1 cellular context compared by ENCODE assay signal in genomic region chr13:113105032-113105993, GRCh38.
TF ChIP-seq lines count a peak whose summit lies in the region.

F7 (plus strand) TSS chr13:113105791; CDS start chr13:113105842, 51 bp downstream.

TF ChIP-seq in HepG2, 621 proteins besides CTCF, POLR2A, EP300 and RAD21 (continued from another document and continues in another):
- TF ChIP-seq, protein P1, sequence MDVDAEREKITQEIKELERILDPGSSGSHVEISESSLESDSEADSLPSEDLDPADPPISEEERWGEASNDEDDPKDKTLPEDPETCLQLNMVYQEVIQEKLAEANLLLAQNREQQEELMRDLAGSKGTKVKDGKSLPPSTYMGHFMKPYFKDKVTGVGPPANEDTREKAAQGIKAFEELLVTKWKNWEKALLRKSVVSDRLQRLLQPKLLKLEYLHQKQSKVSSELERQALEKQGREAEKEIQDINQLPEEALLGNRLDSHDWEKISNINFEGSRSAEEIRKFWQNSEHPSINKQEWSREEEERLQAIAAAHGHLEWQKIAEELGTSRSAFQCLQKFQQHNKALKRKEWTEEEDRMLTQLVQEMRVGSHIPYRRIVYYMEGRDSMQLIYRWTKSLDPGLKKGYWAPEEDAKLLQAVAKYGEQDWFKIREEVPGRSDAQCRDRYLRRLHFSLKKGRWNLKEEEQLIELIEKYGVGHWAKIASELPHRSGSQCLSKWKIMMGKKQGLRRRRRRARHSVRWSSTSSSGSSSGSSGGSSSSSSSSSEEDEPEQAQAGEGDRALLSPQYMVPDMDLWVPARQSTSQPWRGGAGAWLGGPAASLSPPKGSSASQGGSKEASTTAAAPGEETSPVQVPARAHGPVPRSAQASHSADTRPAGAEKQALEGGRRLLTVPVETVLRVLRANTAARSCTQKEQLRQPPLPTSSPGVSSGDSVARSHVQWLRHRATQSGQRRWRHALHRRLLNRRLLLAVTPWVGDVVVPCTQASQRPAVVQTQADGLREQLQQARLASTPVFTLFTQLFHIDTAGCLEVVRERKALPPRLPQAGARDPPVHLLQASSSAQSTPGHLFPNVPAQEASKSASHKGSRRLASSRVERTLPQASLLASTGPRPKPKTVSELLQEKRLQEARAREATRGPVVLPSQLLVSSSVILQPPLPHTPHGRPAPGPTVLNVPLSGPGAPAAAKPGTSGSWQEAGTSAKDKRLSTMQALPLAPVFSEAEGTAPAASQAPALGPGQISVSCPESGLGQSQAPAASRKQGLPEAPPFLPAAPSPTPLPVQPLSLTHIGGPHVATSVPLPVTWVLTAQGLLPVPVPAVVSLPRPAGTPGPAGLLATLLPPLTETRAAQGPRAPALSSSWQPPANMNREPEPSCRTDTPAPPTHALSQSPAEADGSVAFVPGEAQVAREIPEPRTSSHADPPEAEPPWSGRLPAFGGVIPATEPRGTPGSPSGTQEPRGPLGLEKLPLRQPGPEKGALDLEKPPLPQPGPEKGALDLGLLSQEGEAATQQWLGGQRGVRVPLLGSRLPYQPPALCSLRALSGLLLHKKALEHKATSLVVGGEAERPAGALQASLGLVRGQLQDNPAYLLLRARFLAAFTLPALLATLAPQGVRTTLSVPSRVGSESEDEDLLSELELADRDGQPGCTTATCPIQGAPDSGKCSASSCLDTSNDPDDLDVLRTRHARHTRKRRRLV (CRISPR knock-in tag; IDR thresholded peaks at IDR 0.05) = 0 out of 2 replicates have a peak, but pooled peaks have one; percentile 63
- TF ChIP-seq SMAD1 (CRISPR knock-in tag; IDR thresholded peaks at IDR 0.05; ENCODE audit: borderline replicate concordance, low read depth) (0 out of 2 replicates have a peak, but pooled peaks have one; percentile 51), ZNF484 (CRISPR knock-in tag; IDR thresholded peaks at IDR 0.05; ENCODE audit: borderline replicate concordance, low read depth) (no peak), ZNF496 (CRISPR knock-in tag; IDR thresholded peaks at IDR 0.05; ENCODE audit: insufficient replicate concordance) (no peak), BHLHE40 (IDR thresholded peaks at IDR 0.05; ENCODE audit: low read length) (peak; percentile 47; the same call in 1 of the 2 replicates), ZNF598 (CRISPR knock-in tag; IDR thresholded peaks at IDR 0.05; ENCODE audit: borderline replicate concordance) (0 out of 2 replicates have a peak, but pooled peaks have one; percentile 78), MAFK (conservative IDR thresholded peaks at IDR 0.05 in 1 of 2, IDR thresholded peaks at IDR 0.05 in 1 of 2; ENCODE audit: low read length in 2 of 2) (no peak), ZBTB38 (CRISPR knock-in tag; IDR thresholded peaks at IDR 0.05) (peak; percentile 92), TBX2 (CRISPR knock-in tag; IDR thresholded peaks at IDR 0.05; ENCODE audit: borderline replicate concordance) (peak; percentile 87), SMARCE1 (IDR thresholded peaks at IDR 0.05; ENCODE audit: borderline replicate concordance) (no peak), ZNF441 (CRISPR knock-in tag; IDR thresholded peaks at IDR 0.05; ENCODE audit: borderline replicate concordance) (peak; percentile 92; the same call in 1 of the 2 replicates), SRY (CRISPR knock-in tag; IDR thresholded peaks at IDR 0.05) (no peak), SIN3A (IDR thresholded peaks at IDR 0.05; ENCODE audit: borderline replicate concordance, low read depth, low read length) (peak; percentile 76; the same call in 1 of the 2 replicates), PLSCR1 (CRISPR knock-in tag; IDR thresholded peaks at IDR 0.05; ENCODE audit: borderline replicate concordance) (no peak), SALL1 (CRISPR knock-in tag; IDR thresholded peaks at IDR 0.05) (peak; percentile 89), ZNF274 (CRISPR knock-in tag; IDR thresholded peaks at IDR 0.05) (0 out of 2 replicates have a peak, but pooled peaks have one; percentile 45), MAX (IDR thresholded peaks at IDR 0.05) (peak; percentile 81), ZNF841 (CRISPR knock-in tag; IDR thresholded peaks at IDR 0.05; ENCODE audit: borderline replicate concordance) (no peak), MBNL3 (CRISPR knock-in tag; conservative IDR thresholded peaks at IDR 0.05) (no peak), HMG20B (CRISPR knock-in tag; conservative IDR thresholded peaks at IDR 0.05) (peak; percentile 77)
- TF ChIP-seq, protein P2, sequence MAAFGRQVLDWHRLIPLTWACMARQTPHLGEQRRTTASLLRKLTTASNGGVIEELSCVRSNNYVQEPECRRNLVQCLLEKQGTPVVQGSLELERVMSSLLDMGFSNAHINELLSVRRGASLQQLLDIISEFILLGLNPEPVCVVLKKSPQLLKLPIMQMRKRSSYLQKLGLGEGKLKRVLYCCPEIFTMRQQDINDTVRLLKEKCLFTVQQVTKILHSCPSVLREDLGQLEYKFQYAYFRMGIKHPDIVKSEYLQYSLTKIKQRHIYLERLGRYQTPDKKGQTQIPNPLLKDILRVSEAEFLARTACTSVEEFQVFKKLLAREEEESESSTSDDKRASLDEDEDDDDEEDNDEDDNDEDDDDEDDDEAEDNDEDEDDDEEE (CRISPR knock-in tag; IDR thresholded peaks at IDR 0.05) = no peak
- TF ChIP-seq, protein P3, sequence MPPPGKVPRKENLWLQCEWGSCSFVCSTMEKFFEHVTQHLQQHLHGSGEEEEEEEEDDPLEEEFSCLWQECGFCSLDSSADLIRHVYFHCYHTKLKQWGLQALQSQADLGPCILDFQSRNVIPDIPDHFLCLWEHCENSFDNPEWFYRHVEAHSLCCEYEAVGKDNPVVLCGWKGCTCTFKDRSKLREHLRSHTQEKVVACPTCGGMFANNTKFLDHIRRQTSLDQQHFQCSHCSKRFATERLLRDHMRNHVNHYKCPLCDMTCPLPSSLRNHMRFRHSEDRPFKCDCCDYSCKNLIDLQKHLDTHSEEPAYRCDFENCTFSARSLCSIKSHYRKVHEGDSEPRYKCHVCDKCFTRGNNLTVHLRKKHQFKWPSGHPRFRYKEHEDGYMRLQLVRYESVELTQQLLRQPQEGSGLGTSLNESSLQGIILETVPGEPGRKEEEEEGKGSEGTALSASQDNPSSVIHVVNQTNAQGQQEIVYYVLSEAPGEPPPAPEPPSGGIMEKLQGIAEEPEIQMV (CRISPR knock-in tag; IDR thresholded peaks at IDR 0.05; ENCODE audit: low read depth) = peak; percentile 51; the same call in 1 of the 2 replicates
- TF ChIP-seq, protein P4, sequence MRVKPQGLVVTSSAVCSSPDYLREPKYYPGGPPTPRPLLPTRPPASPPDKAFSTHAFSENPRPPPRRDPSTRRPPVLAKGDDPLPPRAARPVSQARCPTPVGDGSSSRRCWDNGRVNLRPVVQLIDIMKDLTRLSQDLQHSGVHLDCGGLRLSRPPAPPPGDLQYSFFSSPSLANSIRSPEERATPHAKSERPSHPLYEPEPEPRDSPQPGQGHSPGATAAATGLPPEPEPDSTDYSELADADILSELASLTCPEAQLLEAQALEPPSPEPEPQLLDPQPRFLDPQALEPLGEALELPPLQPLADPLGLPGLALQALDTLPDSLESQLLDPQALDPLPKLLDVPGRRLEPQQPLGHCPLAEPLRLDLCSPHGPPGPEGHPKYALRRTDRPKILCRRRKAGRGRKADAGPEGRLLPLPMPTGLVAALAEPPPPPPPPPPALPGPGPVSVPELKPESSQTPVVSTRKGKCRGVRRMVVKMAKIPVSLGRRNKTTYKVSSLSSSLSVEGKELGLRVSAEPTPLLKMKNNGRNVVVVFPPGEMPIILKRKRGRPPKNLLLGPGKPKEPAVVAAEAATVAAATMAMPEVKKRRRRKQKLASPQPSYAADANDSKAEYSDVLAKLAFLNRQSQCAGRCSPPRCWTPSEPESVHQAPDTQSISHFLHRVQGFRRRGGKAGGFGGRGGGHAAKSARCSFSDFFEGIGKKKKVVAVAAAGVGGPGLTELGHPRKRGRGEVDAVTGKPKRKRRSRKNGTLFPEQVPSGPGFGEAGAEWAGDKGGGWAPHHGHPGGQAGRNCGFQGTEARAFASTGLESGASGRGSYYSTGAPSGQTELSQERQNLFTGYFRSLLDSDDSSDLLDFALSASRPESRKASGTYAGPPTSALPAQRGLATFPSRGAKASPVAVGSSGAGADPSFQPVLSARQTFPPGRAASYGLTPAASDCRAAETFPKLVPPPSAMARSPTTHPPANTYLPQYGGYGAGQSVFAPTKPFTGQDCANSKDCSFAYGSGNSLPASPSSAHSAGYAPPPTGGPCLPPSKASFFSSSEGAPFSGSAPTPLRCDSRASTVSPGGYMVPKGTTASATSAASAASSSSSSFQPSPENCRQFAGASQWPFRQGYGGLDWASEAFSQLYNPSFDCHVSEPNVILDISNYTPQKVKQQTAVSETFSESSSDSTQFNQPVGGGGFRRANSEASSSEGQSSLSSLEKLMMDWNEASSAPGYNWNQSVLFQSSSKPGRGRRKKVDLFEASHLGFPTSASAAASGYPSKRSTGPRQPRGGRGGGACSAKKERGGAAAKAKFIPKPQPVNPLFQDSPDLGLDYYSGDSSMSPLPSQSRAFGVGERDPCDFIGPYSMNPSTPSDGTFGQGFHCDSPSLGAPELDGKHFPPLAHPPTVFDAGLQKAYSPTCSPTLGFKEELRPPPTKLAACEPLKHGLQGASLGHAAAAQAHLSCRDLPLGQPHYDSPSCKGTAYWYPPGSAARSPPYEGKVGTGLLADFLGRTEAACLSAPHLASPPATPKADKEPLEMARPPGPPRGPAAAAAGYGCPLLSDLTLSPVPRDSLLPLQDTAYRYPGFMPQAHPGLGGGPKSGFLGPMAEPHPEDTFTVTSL (CRISPR knock-in tag; IDR thresholded peaks at IDR 0.05; ENCODE audit: borderline replicate concordance) = 0 out of 2 replicates have a peak, but pooled peaks have one; percentile 45
- TF ChIP-seq, protein P5, sequence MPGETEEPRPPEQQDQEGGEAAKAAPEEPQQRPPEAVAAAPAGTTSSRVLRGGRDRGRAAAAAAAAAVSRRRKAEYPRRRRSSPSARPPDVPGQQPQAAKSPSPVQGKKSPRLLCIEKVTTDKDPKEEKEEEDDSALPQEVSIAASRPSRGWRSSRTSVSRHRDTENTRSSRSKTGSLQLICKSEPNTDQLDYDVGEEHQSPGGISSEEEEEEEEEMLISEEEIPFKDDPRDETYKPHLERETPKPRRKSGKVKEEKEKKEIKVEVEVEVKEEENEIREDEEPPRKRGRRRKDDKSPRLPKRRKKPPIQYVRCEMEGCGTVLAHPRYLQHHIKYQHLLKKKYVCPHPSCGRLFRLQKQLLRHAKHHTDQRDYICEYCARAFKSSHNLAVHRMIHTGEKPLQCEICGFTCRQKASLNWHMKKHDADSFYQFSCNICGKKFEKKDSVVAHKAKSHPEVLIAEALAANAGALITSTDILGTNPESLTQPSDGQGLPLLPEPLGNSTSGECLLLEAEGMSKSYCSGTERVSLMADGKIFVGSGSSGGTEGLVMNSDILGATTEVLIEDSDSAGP (CRISPR knock-in tag; IDR thresholded peaks at IDR 0.05; ENCODE audit: borderline replicate concordance) = peak; percentile 82
- TF ChIP-seq, protein P6, sequence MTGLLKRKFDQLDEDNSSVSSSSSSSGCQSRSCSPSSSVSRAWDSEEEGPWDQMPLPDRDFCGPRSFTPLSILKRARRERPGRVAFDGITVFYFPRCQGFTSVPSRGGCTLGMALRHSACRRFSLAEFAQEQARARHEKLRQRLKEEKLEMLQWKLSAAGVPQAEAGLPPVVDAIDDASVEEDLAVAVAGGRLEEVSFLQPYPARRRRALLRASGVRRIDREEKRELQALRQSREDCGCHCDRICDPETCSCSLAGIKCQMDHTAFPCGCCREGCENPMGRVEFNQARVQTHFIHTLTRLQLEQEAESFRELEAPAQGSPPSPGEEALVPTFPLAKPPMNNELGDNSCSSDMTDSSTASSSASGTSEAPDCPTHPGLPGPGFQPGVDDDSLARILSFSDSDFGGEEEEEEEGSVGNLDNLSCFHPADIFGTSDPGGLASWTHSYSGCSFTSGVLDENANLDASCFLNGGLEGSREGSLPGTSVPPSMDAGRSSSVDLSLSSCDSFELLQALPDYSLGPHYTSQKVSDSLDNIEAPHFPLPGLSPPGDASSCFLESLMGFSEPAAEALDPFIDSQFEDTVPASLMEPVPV (CRISPR knock-in tag; IDR thresholded peaks at IDR 0.05) = peak; percentile 78; the same call in 1 of the 2 replicates
- TF ChIP-seq, protein P7, sequence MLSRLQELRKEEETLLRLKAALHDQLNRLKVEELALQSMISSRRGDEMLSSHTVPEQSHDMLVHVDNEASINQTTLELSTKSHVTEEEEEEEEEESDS (CRISPR knock-in tag; IDR thresholded peaks at IDR 0.05; ENCODE audit: borderline replicate concordance) = no peak
